7 cellular contexts compared by ENCODE assay signal in genomic region chr3:71584216-71585061, GRCh38. TPM values are rescaled to one million over a fixed set of nuclear protein-coding genes. Genes with fewer than 3 reads are reported as not detected.
A peak's percentile ranks its signal among the peaks of the same experiment; 100 is the strongest.
DNase-seq lines count a peak whose midpoint lies in the region; ATAC-seq and TF ChIP-seq lines count a peak whose summit lies in the region.

No MANE protein-coding gene starts in this region.

- H4K91ac ChIP-seq in neuronal stem cell (ENCODE audit: low read depth, low read length, poor library complexity), result no peak overlapping the region

- peak overlapping the region; percentile 46 for H3K18ac ChIP-seq in neuronal stem cell (ENCODE audit: low read length)

- H3K36me3 Mint-ChIP-seq in glutamatergic neuron (ENCODE audit: unreplicated experiment), result no peaks in the 10 kb centered on the region

- intact Hi-C loops in Panc1 (cut with micrococcal nuclease; ENCODE audit: unreplicated experiment), result loop anchor here (5.0 kb wide), 1 partner anchor 577 kb away; no protein-coding TSS in a partner anchor

- H2AFZ ChIP-seq in neuronal stem cell (ENCODE audit: low read length), result peak overlapping the region; percentile 71

- H2BK15ac ChIP-seq in neuronal stem cell (ENCODE audit: low read length), result no peak overlapping the region

- H3K4me3 ChIP-seq in Panc1 (ENCODE audit: low read depth in 2 of 2, low read length in 2 of 2) (peak overlapping the region; percentile 53 to 68), neuronal stem cell (ENCODE audit: low read length in 2 of 2) (peak overlapping the region; percentile 74 to 76), thoracic aorta (peak overlapping the region; percentile 98)

- H3K27me3 ChIP-seq in Panc1 (ENCODE audit: control insufficient read depth, insufficient read depth, low read length) (peaks cover 6% of the 10 kb centered on the region), neuronal stem cell (ENCODE audit: control insufficient read depth in 3 of 3, insufficient read depth in 3 of 3, low read depth in 1 of 3, low read length in 3 of 3) (no peaks in the 10 kb centered on the region), thoracic aorta (replicated peaks; ENCODE audit: insufficient read depth) (no peaks in the 10 kb centered on the region)

- H3K4me1 ChIP-seq in Panc1 (ENCODE audit: control insufficient read depth, insufficient read depth, low read length), result no peaks in the 10 kb centered on the region
- H3K4me1 ChIP-seq in neuronal stem cell (ENCODE audit: control insufficient read depth in 2 of 2, insufficient read depth in 1 of 2, low read depth in 1 of 2, low read length in 2 of 2), result peaks cover 6 to 16% of the 10 kb centered on the region in 2 donors
- peaks cover 16 to 24% of the 10 kb centered on the region in 2 donors for H3K4me1 ChIP-seq in thoracic aorta (ENCODE audit: control insufficient read depth in 1 of 2, low read depth in 2 of 2)

- H3K9me3 Mint-ChIP-seq in glutamatergic neuron (ENCODE audit: unreplicated experiment), result peaks cover 3% of the 10 kb centered on the region

- H3K36me3 ChIP-seq in Panc1 (ENCODE audit: control insufficient read depth, insufficient read depth, low read length) (no peaks in the 10 kb centered on the region), neuronal stem cell (replicated peaks in 1 of 2; ENCODE audit: control insufficient read depth in 2 of 2, insufficient read depth in 2 of 2, low read length in 2 of 2) (no peaks in the 10 kb centered on the region), thoracic aorta (no peaks in the 10 kb centered on the region)

- peak overlapping the region; percentile 8 for H3K27ac Mint-ChIP-seq in glutamatergic neuron (ENCODE audit: unreplicated experiment)

- DNase-seq in H4 (ENCODE audit: low spot score) (peak; percentile 28), Panc1 (ENCODE audit: low read depth, low spot score) (no peak), glutamatergic neuron (peak; percentile 28), neuronal stem cell (ENCODE audit: low spot score) (peak; percentile 61), thoracic aorta (ENCODE audit: low spot score) (no peak)
- peak; percentile 64 for DNase-seq in activated naive CD4-positive, alpha-beta T cell treated with Interleukin-2 at 50 U/mL for 16 hours

- H3K14ac ChIP-seq in neuronal stem cell (ENCODE audit: low read length), result no peak overlapping the region

- peaks cover 3% of the 10 kb centered on the region for H3K4me1 Mint-ChIP-seq in glutamatergic neuron (ENCODE audit: low read depth, unreplicated experiment)

- H3K23ac ChIP-seq in neuronal stem cell (ENCODE audit: low read depth, low read length, poor library complexity), result no peak overlapping the region

- H2BK5ac ChIP-seq in neuronal stem cell (ENCODE audit: low read length), result no peak overlapping the region

- BruUV-seq in Panc1 (replicated peaks; lab: Mats Ljungman, UMichigan), result no TSS peak

- peak overlapping the region; percentile 56 for H3K9ac ChIP-seq in neuronal stem cell (ENCODE audit: low read depth, low read length, poor library complexity)

- CTCF ChIA-PET in Panc1 (lab: Charles Lee), result no interaction called here

- H4K8ac ChIP-seq in neuronal stem cell (ENCODE audit: low read depth, low read length), result no peak overlapping the region

- H3K27ac ChIP-seq in Panc1 (ENCODE audit: low read length) (no peak overlapping the region), neuronal stem cell (replicated peaks; ENCODE audit: low read length) (peak overlapping the region; percentile 90), thoracic aorta (peak overlapping the region; percentile 97)

- no peak overlapping the region for H3K4ac ChIP-seq in neuronal stem cell (ENCODE audit: low read length)

- WGBS in neuronal stem cell (ENCODE audit: extremely low coverage in 2 of 2, insufficient read length in 2 of 2, insufficient replicate concordance in 1 of 2), 2 donors, result no CpG with 5 or more reads among the region's 24 CpGs

- peak overlapping the region; percentile 86 for H3K4me2 ChIP-seq in neuronal stem cell (ENCODE audit: insufficient read depth, low read length, poor library complexity, severe bottlenecking)

- H3K4me3 Mint-ChIP-seq in glutamatergic neuron (ENCODE audit: unreplicated experiment), result peak overlapping the region; percentile 84

- no peak for TF ChIP-seq CTCF in Panc1 (IDR thresholded peaks at IDR 0.05)
- TF ChIP-seq CTCF in glutamatergic neuron (IDR thresholded peaks at IDR 0.05; ENCODE audit: partially characterized antibody, unreplicated experiment), result no peak
- TF ChIP-seq CTCF in thoracic aorta (IDR thresholded peaks at IDR 0.05), result no peak

- H2BK12ac ChIP-seq in neuronal stem cell (ENCODE audit: low read length), result no peak overlapping the region

- H3K9me3 ChIP-seq in Panc1 (ENCODE audit: control insufficient read depth, insufficient read depth, low read depth, low read length) (no peaks in the 10 kb centered on the region), neuronal stem cell (replicated peaks in 1 of 2; ENCODE audit: control insufficient read depth in 2 of 2, insufficient read depth in 1 of 2, low read depth in 1 of 2, low read length in 2 of 2) (no peaks in the 10 kb centered on the region), thoracic aorta (no peaks in the 10 kb centered on the region)

- peaks cover 15% of the 10 kb centered on the region for H3K79me1 ChIP-seq in neuronal stem cell (ENCODE audit: low read depth, low read length)

- POLR2A ChIA-PET in Panc1 (lab: Charles Lee), result no interaction called here

- in situ Hi-C loops in Panc1 (cut with HindIII; ENCODE audit: low pct_unique_long_range_greater_than_20kb, low sequenced_read_pairs), result no loop called here

- H3K27me3 Mint-ChIP-seq in glutamatergic neuron (ENCODE audit: unreplicated experiment), result peaks cover 6% of the 10 kb centered on the region

- ATAC-seq in Panc1, result no peak
- ATAC-seq in thoracic aorta (ENCODE audit: insufficient number of reproducible peaks, low FRiP score, low read depth), result peak; percentile 29
- ATAC-seq in HG02885 (IDR thresholded peaks at IDR 0.05; ENCODE audit: poor library complexity, unreplicated experiment), result no peak

- no peak overlapping the region for H2BK120ac ChIP-seq in neuronal stem cell (ENCODE audit: low read depth, low read length)

- no peak overlapping the region for H2AK5ac ChIP-seq in neuronal stem cell (ENCODE audit: low read depth, low read length)

RNA-seq across cellular contexts. Expression of gene FOXP1, which starts 0.9 kb away (rescaled TPM):
- 13.1 and 15.9 TPM in 2 replicates for total RNA-seq in H4 (2014; rRNA removed; shearing (Covaris generic))
- total RNA-seq in Panc1 (2021; ENCODE audit: unreplicated experiment), result 2.9 TPM
- polyA plus RNA-seq in Panc1 (2012; ENCODE audit: insufficient read length), result 0.97 TPM
- 31.1 TPM for total RNA-seq in glutamatergic neuron (ENCODE audit: unreplicated experiment)
- polyA plus RNA-seq in neuronal stem cell (2013, experiment 1 of 2), result 24.4 TPM
- 26.0 TPM for polyA plus RNA-seq in neuronal stem cell (2013, experiment 2 of 2)
- total RNA-seq in thoracic aorta, result 100 to 1,000 TPM; 176 to 255 TPM

Comparison
In these comparisons a context has a peak if more than half of its experiments do, and no peak if none do; other contexts are left out.
1. DNase-seq: peak in H4 (single experiment), activated naive CD4-positive, alpha-beta T cell treated with Interleukin-2 at 50 U/mL for 16 hours (single experiment), glutamatergic neuron (single experiment) and neuronal stem cell (single experiment); none in Panc1 (single experiment) and thoracic aorta (single experiment).
2. Peak in every context shown above with its lines, with median percentiles within 50 percentile points of each other: H3K4me3 ChIP-seq.